ENCODE assay signal across 22 cellular contexts in genomic region chr6:145546265-145546664, GRCh38.
"Had no signal": no experiment of that assay in that cellular context is flagged by ENCODE, and none has a peak within 500 bp of the region (broad histone marks: within the 10 kb centered on the region; RNA-seq: fewer than 3 reads in every experiment).

No MANE protein-coding gene starts in this region.

- H3K4me1 ChIP-seq: colonic mucosa, gastroesophageal sphincter, lower lobe of right lung had no signal

- H3K4me3 ChIP-seq: colonic mucosa, esophagus squamous epithelium, gastroesophageal sphincter, heart left ventricle, hepatocyte, left ventricle myocardium inferior, lower lobe of right lung, mucosa of descending colon had no signal

- H3K36me3 ChIP-seq: colonic mucosa, esophagus squamous epithelium, gastroesophageal sphincter, heart left ventricle, left ventricle myocardium inferior, lower lobe of right lung had no signal

- H2AFZ ChIP-seq: hepatocyte had no signal

- H3K27ac ChIP-seq: colonic mucosa, epithelial cell of prostate, esophagus squamous epithelium, foreskin keratinocyte, gastroesophageal sphincter, heart left ventricle, hepatocyte, left ventricle myocardium inferior, lower lobe of right lung had no signal

- H3K9me3 ChIP-seq: colonic mucosa, esophagus squamous epithelium, gastroesophageal sphincter, heart left ventricle, left ventricle myocardium inferior, lower lobe of right lung, mucosa of descending colon had no signal

- DNase-seq: colonic mucosa; cortex of kidney; effector CD8-positive, alpha-beta T cell; effector memory CD8-positive, alpha-beta T cell; endodermal cell; erythroblast; esophagus squamous epithelium; foreskin keratinocyte; heart left ventricle; hypothalamus; immature natural killer cell; islet precursor cell; kidney; kidney glomerular epithelial cell; left colon; left ventricle myocardium inferior; lower lobe of right lung; mesenchymal stem cell; mucosa of descending colon had no signal

- H3K79me2 ChIP-seq: hepatocyte had no signal

- H3K27me3 ChIP-seq: colonic mucosa, esophagus squamous epithelium, foreskin keratinocyte, gastroesophageal sphincter, heart left ventricle, hepatocyte had no signal

- H3K4me2 ChIP-seq: hepatocyte had no signal
